Comparison of ENCODE assay signal across 1 cellular context in the genomic region with DNA sequence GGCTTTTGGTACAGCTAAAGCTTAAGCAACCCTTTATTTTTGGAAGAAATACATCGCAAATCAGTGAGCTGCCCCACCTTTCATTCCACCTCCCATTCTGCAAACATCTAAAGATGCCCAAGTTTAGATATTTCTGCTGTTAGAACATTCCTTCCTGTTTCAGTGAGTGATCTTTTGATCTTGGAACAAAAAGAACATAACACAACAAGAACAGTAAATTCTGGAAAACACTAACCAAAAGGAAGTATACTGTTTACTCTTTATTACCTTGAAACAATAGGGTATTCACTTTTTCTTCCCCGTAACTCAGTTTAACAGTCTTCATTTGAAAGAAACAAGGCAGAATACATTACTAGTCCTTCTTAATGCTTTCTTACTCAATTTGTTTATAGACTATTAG.
TF ChIP-seq lines count a peak whose summit lies in the region.

No MANE protein-coding gene starts in this region.

TF ChIP-seq in endothelial cell of umbilical vein, 7 proteins besides CTCF, POLR2A, EP300 and RAD21:
- TF ChIP-seq EZH2 (IDR thresholded peaks at IDR 0.05; ENCODE audit: borderline replicate concordance, low read depth, low read length, severe bottlenecking) (no peak), MAX (IDR thresholded peaks at IDR 0.05; ENCODE audit: insufficient read depth, insufficient read length) (no peak), POLR2AphosphoS5 (IDR thresholded peaks at IDR 0.05; ENCODE audit: insufficient read depth, low read depth, low read length) (peak; percentile 32), FOS (IDR thresholded peaks at IDR 0.05; ENCODE audit: borderline replicate concordance, insufficient read depth, low read length) (no peak), MYC (IDR thresholded peaks at IDR 0.05; ENCODE audit: low read depth, low read length) (no peak), GATA2 (IDR thresholded peaks at IDR 0.05; ENCODE audit: insufficient read depth, insufficient read length, low read depth, low read length) (no peak), JUN (IDR thresholded peaks at IDR 0.05; ENCODE audit: borderline replicate concordance, insufficient read depth, insufficient read length, low read depth) (peak; percentile 14)
